In the genomic region with DNA sequence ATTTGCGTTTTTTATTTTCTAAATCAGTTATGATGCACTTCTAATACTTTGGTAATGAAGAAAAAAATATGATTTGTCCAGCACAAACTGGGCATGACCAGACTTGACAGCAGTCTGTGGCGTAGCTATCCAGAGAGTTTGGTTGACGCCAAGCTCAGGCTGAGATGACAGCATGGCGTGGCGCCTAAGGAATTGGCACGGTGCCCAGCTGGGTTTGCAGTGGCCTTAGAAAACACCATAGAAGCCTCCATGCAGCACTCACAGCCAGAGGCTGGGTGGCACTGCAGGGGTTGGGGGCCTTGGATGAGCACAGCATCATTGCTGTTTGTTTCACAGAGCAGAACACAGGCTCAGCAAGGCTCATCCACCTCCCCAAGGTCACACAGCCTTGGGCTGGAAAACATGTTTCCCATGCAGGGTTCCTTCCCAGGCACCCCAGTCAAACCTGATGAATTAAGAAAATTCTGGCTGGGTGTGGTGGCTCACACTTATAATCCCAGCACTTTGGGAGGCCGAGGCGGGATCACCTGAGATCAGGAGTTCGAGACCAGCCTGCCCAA, we compare ENCODE assay signal across 11 cellular contexts.
A peak's percentile ranks its signal among the peaks of the same experiment; 100 is the strongest.
DNase-seq lines count a peak whose midpoint lies in the region; ATAC-seq and TF ChIP-seq lines count a peak whose summit lies in the region.
"Had no signal": no experiment of that assay in that cellular context is flagged by ENCODE, and none has a peak within 500 bp of the region (broad histone marks: within the 10 kb centered on the region; RNA-seq: fewer than 3 reads in every experiment).

No MANE protein-coding gene starts in this region.

- H3K4me1 ChIP-seq in colonic mucosa (no peaks in the 10 kb centered on the region), uterus (no peaks in the 10 kb centered on the region)
- H3K4me1 ChIP-seq: SJSA1, thyroid gland had no signal

- no peak overlapping the region for H3K9ac ChIP-seq in colonic mucosa (ENCODE audit: low read depth in 2 of 2, low read length in 2 of 2)
- H3K9ac ChIP-seq: neural progenitor cell had no signal

- H3K27me3 ChIP-seq in colonic mucosa (no peaks in the 10 kb centered on the region), uterus (no peaks in the 10 kb centered on the region)
- H3K27me3 ChIP-seq: neural progenitor cell, SJSA1, thyroid gland had no signal

- H3K9me3 ChIP-seq in colonic mucosa (no peaks in the 10 kb centered on the region), uterus (peaks cover 0 to 4% of the 10 kb centered on the region in 2 donors)
- H3K9me3 ChIP-seq: SJSA1, thyroid gland had no signal

- intact Hi-C loops in colonic mucosa (cut with DNase I), result loop anchor here (10.0 kb wide), 1 partner anchor 128 kb away; no protein-coding TSS in a partner anchor
- intact Hi-C loops in uterus (cut with DNase I; ENCODE audit: low total_unique reads), result no loop called here

- no peak overlapping the region for H3K27ac ChIP-seq in colonic mucosa
- H3K27ac ChIP-seq in uterus, result no peak overlapping the region
- H3K27ac ChIP-seq: neural progenitor cell, SJSA1, thyroid gland had no signal

- no peak for ATAC-seq in HG02870 (IDR thresholded peaks at IDR 0.05; ENCODE audit: unreplicated experiment)

- peak; percentile 85 for DNase-seq in NCI-H1092 (lab: John Stamatoyannopoulos, UW)
- peak; percentile 34 to 71 for DNase-seq in NCI-H446 (lab: John Stamatoyannopoulos, UW)
- peak; percentile 36 for DNase-seq in colonic mucosa
- peak; percentile 14 for DNase-seq in retinal pigment epithelial cell (ENCODE audit: low read depth)
- DNase-seq in uterus, result no peak
- DNase-seq in stimulated activated naive CD4-positive, alpha-beta T cell (lab: John Stamatoyannopoulos, UW), result no peak
- DNase-seq: effector memory CD4-positive, alpha-beta T cell; thyroid gland had no signal

- H3K4me3 ChIP-seq in colonic mucosa (no peak overlapping the region), retinal pigment epithelial cell (ENCODE audit: low read length) (no peak overlapping the region), uterus (no peak overlapping the region)
- H3K4me3 ChIP-seq: neural progenitor cell, SJSA1, thyroid gland had no signal

- TF ChIP-seq CTCF in colonic mucosa (IDR thresholded peaks at IDR 0.05), result no peak
- TF ChIP-seq CTCF in retinal pigment epithelial cell (conservative IDR thresholded peaks at IDR 0.05; ENCODE audit: low read depth, low read length), result no peak
- TF ChIP-seq CTCF in uterus (IDR thresholded peaks at IDR 0.05), result no peak

- H3K36me3 ChIP-seq in colonic mucosa, result no peaks in the 10 kb centered on the region
- H3K36me3 ChIP-seq in uterus, result no peaks in the 10 kb centered on the region

- no peak for TF ChIP-seq POLR2A in uterus (IDR thresholded peaks at IDR 0.05)

Comparison
In these comparisons a context has a peak if more than half of its experiments do, and no peak if none do; other contexts are left out.
1. DNase-seq: peak in NCI-H1092 (single experiment), NCI-H446 (2 of 2), colonic mucosa (single experiment) and retinal pigment epithelial cell (single experiment); none in uterus (0 of 2) and stimulated activated naive CD4-positive, alpha-beta T cell (0 of 6).